1 cellular context compared by ENCODE assay signal in the genomic region with DNA sequence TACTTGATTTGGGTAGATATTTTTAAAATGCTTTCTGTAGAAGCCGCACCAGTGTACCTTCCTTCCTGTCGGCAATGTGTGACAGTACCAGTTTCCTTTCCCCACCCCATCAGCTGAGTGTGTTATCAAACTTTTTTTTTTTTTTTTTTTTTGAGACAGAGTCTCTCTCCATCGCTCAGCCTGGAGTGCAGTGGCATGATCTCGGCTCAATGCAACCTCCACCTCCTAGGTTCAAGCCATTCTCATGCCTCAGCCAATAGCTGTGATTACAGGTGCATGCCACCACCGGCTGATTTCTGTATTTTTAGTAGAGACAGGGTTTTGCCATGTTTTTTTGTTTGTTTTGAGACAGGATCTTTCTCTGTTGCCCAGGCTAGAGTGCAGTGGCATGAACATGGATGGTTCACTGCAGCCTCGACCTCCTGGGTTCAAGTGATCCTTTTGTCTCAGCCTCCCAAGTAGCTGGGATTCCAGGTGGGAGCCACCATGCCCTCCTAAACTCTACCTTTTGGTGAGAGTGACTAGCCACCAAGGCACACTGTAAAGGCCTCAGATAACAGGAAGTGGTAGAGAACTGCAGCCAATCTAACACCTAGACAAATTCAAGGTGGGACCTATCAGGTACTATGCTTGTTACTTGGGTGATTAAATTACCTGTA.
TF ChIP-seq lines count a peak whose summit lies in the region.

No MANE protein-coding gene starts in this region.

TF ChIP-seq in HepG2, 621 proteins besides CTCF, POLR2A, EP300 and RAD21:
- TF ChIP-seq, protein P1, sequence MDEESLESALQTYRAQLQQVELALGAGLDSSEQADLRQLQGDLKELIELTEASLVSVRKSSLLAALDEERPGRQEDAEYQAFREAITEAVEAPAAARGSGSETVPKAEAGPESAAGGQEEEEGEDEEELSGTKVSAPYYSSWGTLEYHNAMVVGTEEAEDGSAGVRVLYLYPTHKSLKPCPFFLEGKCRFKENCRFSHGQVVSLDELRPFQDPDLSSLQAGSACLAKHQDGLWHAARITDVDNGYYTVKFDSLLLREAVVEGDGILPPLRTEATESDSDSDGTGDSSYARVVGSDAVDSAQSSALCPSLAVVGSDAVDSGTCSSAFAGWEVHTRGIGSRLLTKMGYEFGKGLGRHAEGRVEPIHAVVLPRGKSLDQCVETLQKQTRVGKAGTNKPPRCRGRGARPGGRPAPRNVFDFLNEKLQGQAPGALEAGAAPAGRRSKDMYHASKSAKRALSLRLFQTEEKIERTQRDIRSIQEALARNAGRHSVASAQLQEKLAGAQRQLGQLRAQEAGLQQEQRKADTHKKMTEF (CRISPR knock-in tag; IDR thresholded peaks at IDR 0.05): no peak
- TF ChIP-seq GATAD2A (CRISPR knock-in tag; IDR thresholded peaks at IDR 0.05) (no peak), ZNF317 (CRISPR knock-in tag; IDR thresholded peaks at IDR 0.05) (no peak)
